Comparison of ENCODE assay signal across 8 cellular contexts in the genomic region with DNA sequence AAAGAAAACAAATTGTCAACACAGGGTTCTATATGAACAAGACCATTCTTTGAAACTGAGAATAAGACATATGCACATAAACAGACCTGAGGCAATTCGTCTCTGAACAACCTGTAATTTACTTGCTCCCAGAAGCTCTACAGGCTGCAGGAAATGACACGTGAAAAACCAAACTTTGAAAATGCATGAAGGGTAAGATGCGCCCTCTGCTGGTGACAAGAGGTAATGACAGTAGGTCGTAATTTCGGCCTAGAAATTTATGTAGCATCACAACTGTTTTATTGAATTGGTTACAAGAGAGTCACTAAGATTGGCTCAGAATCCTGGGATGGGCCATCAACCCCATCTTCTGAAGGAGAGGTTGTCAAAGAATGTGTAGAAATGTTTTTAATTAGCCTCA.
A peak's percentile ranks its signal among the peaks of the same experiment; 100 is the strongest.
DNase-seq lines count a peak whose midpoint lies in the region.

No MANE protein-coding gene starts in this region.

- peak; percentile 17 for DNase-seq in activated CD4-positive, alpha-beta T cell treated with anti-CD3 and anti-CD28 coated beads for 48 hours
- no peak for DNase-seq in activated CD4-positive, alpha-beta T cell treated with anti-CD3 and anti-CD28 coated beads for 1 hour
- DNase-seq in H4 (ENCODE audit: low spot score) (peak; percentile 57), NCI-H446 treated with DMSO at 0.1 percent for 48 hours (lab: John Stamatoyannopoulos, UW) (peak; percentile 8), amniotic epithelial cell (ENCODE audit: low read depth) (peak; percentile 24), kidney tubule cell (ENCODE audit: low spot score) (peak; percentile 51), NCI-H128 (lab: John Stamatoyannopoulos, UW; ENCODE audit: unreplicated experiment) (no peak), GM19240 (ENCODE audit: insufficient read length, low spot score) (no peak)

Comparison
In these comparisons a context has a peak if more than half of its experiments do, and no peak if none do; other contexts are left out.
1. DNase-seq: peak in activated CD4-positive, alpha-beta T cell treated with anti-CD3 and anti-CD28 coated beads for 48 hours (single experiment), H4 (single experiment), NCI-H446 treated with DMSO at 0.1 percent for 48 hours (single experiment), amniotic epithelial cell (single experiment) and kidney tubule cell (single experiment); none in activated CD4-positive, alpha-beta T cell treated with anti-CD3 and anti-CD28 coated beads for 1 hour (single experiment), NCI-H128 (single experiment) and GM19240 (single experiment).